8 cellular contexts compared by ENCODE assay signal in genomic region chr12:130916251-130916911, GRCh38. TPM values are rescaled to one million over a fixed set of nuclear protein-coding genes. Genes with fewer than 3 reads are reported as not detected.
DNase-seq lines count a peak whose midpoint lies in the region; ATAC-seq, FAIRE-seq and TF ChIP-seq lines count a peak whose summit lies in the region.

No MANE protein-coding gene starts in this region.

- no peak overlapping the region for H3K27ac Mint-ChIP-seq in HFFc6
- H3K27ac Mint-ChIP-seq in stimulated activated effector memory CD8-positive, alpha-beta T cell treated with anti-CD3 and anti-CD28 coated beads, Interleukin-12 subunit alpha, Interleukin-12 subunit beta, amount 100 ng/mL, for 72 hours = no peak overlapping the region

- no peaks in the 10 kb centered on the region for H3K27me3 ChIP-seq in bronchial epithelial cell (ENCODE audit: control insufficient read depth, insufficient read depth, low read length)

- no peaks in the 10 kb centered on the region for H3K9me3 Mint-ChIP-seq in HFFc6
- peaks cover 7% of the 10 kb centered on the region for H3K9me3 Mint-ChIP-seq in stimulated activated effector memory CD8-positive, alpha-beta T cell treated with anti-CD3 and anti-CD28 coated beads, Interleukin-12 subunit alpha, Interleukin-12 subunit beta, amount 100 ng/mL, for 72 hours

- TF ChIP-seq CTCF in HFFc6 (IDR thresholded peaks at IDR 0.05) (peak; percentile 77), bronchial epithelial cell (IDR thresholded peaks at IDR 0.05; ENCODE audit: insufficient read depth, low read length, severe bottlenecking) (peak; percentile 96)

- FAIRE-seq in bronchial epithelial cell (lab: Jason Lieb, UNC) = no peak

- no peaks in the 10 kb centered on the region for H3K36me3 Mint-ChIP-seq in HFFc6 (ENCODE audit: low read depth)
- no peaks in the 10 kb centered on the region for H3K36me3 Mint-ChIP-seq in stimulated activated effector memory CD8-positive, alpha-beta T cell treated with anti-CD3 and anti-CD28 coated beads, Interleukin-12 subunit alpha, Interleukin-12 subunit beta, amount 100 ng/mL, for 72 hours

- DNase-seq in DMS53 (lab: John Stamatoyannopoulos, UW) = peak; percentile 85
- DNase-seq in HFFc6 = no peak
- peak; percentile 82 for DNase-seq in NCI-H69 (lab: John Stamatoyannopoulos, UW)
- DNase-seq in bronchial epithelial cell (ENCODE audit: low read depth) = peak; percentile 47
- peak; percentile 83 for DNase-seq in islet precursor cell
- DNase-seq in stimulated activated effector memory CD8-positive, alpha-beta T cell treated with anti-CD3 and anti-CD28 coated beads, Interleukin-12 subunit alpha, Interleukin-12 subunit beta, amount 100 ng/mL, for 72 hours (ENCODE audit: low spot score in 2 of 2) = no peak
- DNase-seq in activated gamma-delta T cell (lab: John Stamatoyannopoulos, UW) = no peak

- peak overlapping the region; percentile 74 for H3K4me3 Mint-ChIP-seq in HFFc6
- no peak overlapping the region for H3K4me3 Mint-ChIP-seq in stimulated activated effector memory CD8-positive, alpha-beta T cell treated with anti-CD3 and anti-CD28 coated beads, Interleukin-12 subunit alpha, Interleukin-12 subunit beta, amount 100 ng/mL, for 72 hours

- no peak overlapping the region for H3K4me3 ChIP-seq in bronchial epithelial cell (ENCODE audit: low read depth, low read length)

- peaks cover 12% of the 10 kb centered on the region for H3K27me3 Mint-ChIP-seq in HFFc6 (ENCODE audit: insufficient read depth)

- H3K36me3 ChIP-seq in bronchial epithelial cell (ENCODE audit: control insufficient read depth, insufficient read depth, low read length) = no peaks in the 10 kb centered on the region

- peak; percentile 31 for ATAC-seq in stimulated activated effector memory CD8-positive, alpha-beta T cell treated with anti-CD3 and anti-CD28 coated beads, Interleukin-12 subunit alpha, Interleukin-12 subunit beta, amount 100 ng/mL, for 72 hours
- no peak for ATAC-seq in HG03039 (IDR thresholded peaks at IDR 0.05; ENCODE audit: unreplicated experiment)

- H3K4me1 Mint-ChIP-seq in HFFc6 (ENCODE audit: low read depth) = peaks cover 15% of the 10 kb centered on the region
- no peaks in the 10 kb centered on the region for H3K4me1 Mint-ChIP-seq in stimulated activated effector memory CD8-positive, alpha-beta T cell treated with anti-CD3 and anti-CD28 coated beads, Interleukin-12 subunit alpha, Interleukin-12 subunit beta, amount 100 ng/mL, for 72 hours

RNA-seq across cellular contexts. Expression of gene ADGRD1, which starts 37.3 kb away (rescaled TPM):
- not detected for total RNA-seq in HFFc6 (2021; fragmentation: NEBNext Ultra II Directional; extraction: Animal tissue kit (Norgen Biotek cat#: 25700))
- total RNA-seq in bronchial epithelial cell = under 0.01 TPM in 1 of 2 replicates, not detected in the other

RNA-seq across cellular contexts. Expression of gene RAN, which starts 44.5 kb away (rescaled TPM):
- 1,000 to 10,000 TPM; 1,033 to 1,278 (median 1,071) TPM for total RNA-seq in HFFc6 (2021; fragmentation: NEBNext Ultra II Directional; extraction: Animal tissue kit (Norgen Biotek cat#: 25700))
- total RNA-seq in bronchial epithelial cell = 580 and 667 TPM in 2 replicates

Comparison
In these comparisons a context has a peak if more than half of its experiments do, and no peak if none do; other contexts are left out.
1. DNase-seq: peak in DMS53 (single experiment), NCI-H69 (single experiment), bronchial epithelial cell (single experiment) and islet precursor cell (single experiment); none in HFFc6 (single experiment), stimulated activated effector memory CD8-positive, alpha-beta T cell treated with anti-CD3 and anti-CD28 coated beads, Interleukin-12 subunit alpha, Interleukin-12 subunit beta, amount 100 ng/mL, for 72 hours (0 of 2) and activated gamma-delta T cell (single experiment).